Comparison of ENCODE assay signal across 10 cellular contexts in genomic region chr10:98029149-98030092, GRCh38. TPM values are rescaled to one million over a fixed set of nuclear protein-coding genes. Genes with fewer than 3 reads are reported as not detected.
A peak's percentile ranks its signal among the peaks of the same experiment; 100 is the strongest.
DNase-seq lines count a peak whose midpoint lies in the region; ATAC-seq and TF ChIP-seq lines count a peak whose summit lies in the region.
"Had no signal": no experiment of that assay in that cellular context is flagged by ENCODE, and none has a peak within 500 bp of the region (broad histone marks: within the 10 kb centered on the region; RNA-seq: fewer than 3 reads in every experiment).

No MANE protein-coding gene starts in this region.

- peak overlapping the region; percentile 83 for H2AFZ ChIP-seq in parathyroid adenoma
- H2AFZ ChIP-seq in OCI-LY7 (ENCODE audit: low read length), result no peak overlapping the region

- peak overlapping the region; percentile 66 for H3K4me2 ChIP-seq in parathyroid adenoma (ENCODE audit: low read length)
- H3K4me2 ChIP-seq in OCI-LY7 (ENCODE audit: low read length), result no peak overlapping the region

- intact Hi-C loops in Panc1 (cut with micrococcal nuclease; ENCODE audit: unreplicated experiment) (no loop called here), OCI-LY7 (cut with micrococcal nuclease; ENCODE audit: unreplicated experiment) (loop anchor here (5.0 kb wide), 1 partner anchor 117 kb away; no protein-coding TSS in a partner anchor)

- H3K4me1 Mint-ChIP-seq in CD8-positive, alpha-beta memory T cell, result peaks cover 4 to 11% (median 7%) of the 10 kb centered on the region in 3 donors

- CTCF ChIA-PET in CD8-positive, alpha-beta memory T cell (lab: Charles Lee), result interaction anchor here (1.8 kb wide), 1 partner anchor 10 kb away, joined by 7 read pairs; no protein-coding TSS in a partner anchor
- CTCF ChIA-PET in Panc1 (lab: Charles Lee), result interaction anchor here (1.6 kb wide), 1 partner anchor 12 kb away, joined by 7 read pairs; no protein-coding TSS in a partner anchor
- CTCF ChIA-PET in OCI-LY7 (lab: Charles Lee; ENCODE audit: unreplicated experiment), result no interaction called here

- peaks cover 14% of the 10 kb centered on the region for H3K27me3 ChIP-seq in CD8-positive, alpha-beta memory T cell (ENCODE audit: insufficient read depth, low read length, poor library complexity, severe bottlenecking)
- H3K27me3 ChIP-seq in Panc1 (ENCODE audit: control insufficient read depth, insufficient read depth, low read length), result peaks cover 47% of the 10 kb centered on the region
- H3K27me3 ChIP-seq in cardiac muscle cell, result peaks cover 81% of the 10 kb centered on the region
- peaks cover 7% of the 10 kb centered on the region for H3K27me3 ChIP-seq in parathyroid adenoma (ENCODE audit: control insufficient read depth, insufficient read depth, low read length)

- BruUV-seq in Panc1 (replicated peaks; lab: Mats Ljungman, UMichigan) (no TSS peak), OCI-LY7 (replicated peaks; lab: Mats Ljungman, UMichigan) (no TSS peak)

- H3K27ac ChIP-seq in CD8-positive, alpha-beta memory T cell (ENCODE audit: low read depth, low read length), result no peak overlapping the region
- H3K27ac ChIP-seq in Panc1 (ENCODE audit: low read length), result no peak overlapping the region
- no peak overlapping the region for H3K27ac ChIP-seq in cardiac muscle cell
- H3K27ac ChIP-seq in parathyroid adenoma, result no peak overlapping the region
- no peak overlapping the region for H3K27ac ChIP-seq in OCI-LY7 (ENCODE audit: low read depth, low read length, poor library complexity, severe bottlenecking)

- ATAC-seq in Panc1, result peak; percentile 64
- no peak for ATAC-seq in HG03354 (IDR thresholded peaks at IDR 0.05; ENCODE audit: poor library complexity, severe bottlenecking, unreplicated experiment)

- H3K4me3 ChIP-seq in CD8-positive, alpha-beta memory T cell (ENCODE audit: low read length), result no peak overlapping the region
- H3K4me3 ChIP-seq in Panc1 (ENCODE audit: low read depth in 2 of 2, low read length in 2 of 2) (peak overlapping the region; percentile 36 to 41), cardiac muscle cell (peak overlapping the region; percentile 49), parathyroid adenoma (ENCODE audit: low read depth, low read length) (no peak overlapping the region), OCI-LY7 (ENCODE audit: low read depth, low read length, poor library complexity, severe bottlenecking) (no peak overlapping the region)

- TF ChIP-seq CTCF in Panc1 (IDR thresholded peaks at IDR 0.05) (no peak), cardiac muscle cell (IDR thresholded peaks at IDR 0.05; ENCODE audit: low read depth, low read length) (no peak), parathyroid adenoma (IDR thresholded peaks at IDR 0.05) (no peak), OCI-LY7 (conservative IDR thresholded peaks at IDR 0.05; ENCODE audit: low read length) (no peak)

- DNase-seq in CD8-positive, alpha-beta memory T cell, result no peak
- DNase-seq in Panc1 (ENCODE audit: low read depth, low spot score), result no peak
- peak in 1 of 2 donors; percentile 26 for DNase-seq in cardiac muscle cell (ENCODE audit: low read depth in 1 of 2, low spot score in 1 of 2)
- DNase-seq in NCI-H345 treated with DMSO at 0.1 percent for 48 hours (lab: John Stamatoyannopoulos, UW; ENCODE audit: unreplicated experiment), result no peak
- DNase-seq in kidney tubule cell (ENCODE audit: low spot score), result no peak
- no peak for DNase-seq in OCI-LY7 (ENCODE audit: low spot score)
- DNase-seq: activated naive CD4-positive, alpha-beta T cell treated with anti-CD3 and anti-CD28 coated beads, Interleukin-2, amount 10 ng/mL, durations not matched to agents 7 days and 5 days; IMR-90 had no signal

- H3K9me2 ChIP-seq in OCI-LY7 (ENCODE audit: insufficient read depth, low read length), result no peaks in the 10 kb centered on the region

- H4K20me1 ChIP-seq in OCI-LY7 (ENCODE audit: insufficient read depth, low read length), result no peaks in the 10 kb centered on the region

- no peak overlapping the region for H3K27ac Mint-ChIP-seq in CD8-positive, alpha-beta memory T cell
- H3K27ac Mint-ChIP-seq: activated naive CD4-positive, alpha-beta T cell treated with anti-CD3 and anti-CD28 coated beads, Interleukin-2, amount 10 ng/mL, durations not matched to agents 7 days and 5 days had no signal

- H3K9ac ChIP-seq in parathyroid adenoma, result no peak overlapping the region

- H3K4me1 ChIP-seq in CD8-positive, alpha-beta memory T cell (ENCODE audit: insufficient read depth, low read length), result no peaks in the 10 kb centered on the region
- H3K4me1 ChIP-seq in Panc1 (ENCODE audit: control insufficient read depth, insufficient read depth, low read length) (no peaks in the 10 kb centered on the region), cardiac muscle cell (ENCODE audit: low read depth) (peaks cover 3% of the 10 kb centered on the region), parathyroid adenoma (peaks cover 6% of the 10 kb centered on the region), OCI-LY7 (ENCODE audit: insufficient read depth, low read length, poor library complexity, severe bottlenecking) (no peaks in the 10 kb centered on the region)

- H3K9me3 ChIP-seq in CD8-positive, alpha-beta memory T cell (ENCODE audit: low read length), result no peaks in the 10 kb centered on the region
- H3K9me3 ChIP-seq in Panc1 (ENCODE audit: control insufficient read depth, insufficient read depth, low read depth, low read length) (no peaks in the 10 kb centered on the region), cardiac muscle cell (ENCODE audit: low read depth) (no peaks in the 10 kb centered on the region), parathyroid adenoma (ENCODE audit: control insufficient read depth, low read length) (no peaks in the 10 kb centered on the region), OCI-LY7 (ENCODE audit: low read length) (no peaks in the 10 kb centered on the region)

- POLR2A ChIA-PET in CD8-positive, alpha-beta memory T cell (lab: Charles Lee), result no interaction called here
- POLR2A ChIA-PET in Panc1 (lab: Charles Lee) (no interaction called here), OCI-LY7 (lab: Charles Lee) (no interaction called here)

- no peaks in the 10 kb centered on the region for H3K79me2 ChIP-seq in parathyroid adenoma
- no peaks in the 10 kb centered on the region for H3K79me2 ChIP-seq in OCI-LY7 (ENCODE audit: insufficient read depth, low read depth, low read length)

- in situ Hi-C loops in Panc1 (cut with HindIII; ENCODE audit: low pct_unique_long_range_greater_than_20kb, low sequenced_read_pairs), result no loop called here

- H3K36me3 ChIP-seq in CD8-positive, alpha-beta memory T cell (ENCODE audit: insufficient read depth, low read length), result no peaks in the 10 kb centered on the region
- 0 out of 2 replicates have a peak, but pooled peaks cover 3% of the 10 kb centered on the region for H3K36me3 ChIP-seq in Panc1 (ENCODE audit: control insufficient read depth, insufficient read depth, low read length)
- no peaks in the 10 kb centered on the region for H3K36me3 ChIP-seq in cardiac muscle cell
- H3K36me3 ChIP-seq in parathyroid adenoma (ENCODE audit: control insufficient read depth, insufficient read depth, low read length), result no peaks in the 10 kb centered on the region
- no peaks in the 10 kb centered on the region for H3K36me3 ChIP-seq in OCI-LY7 (ENCODE audit: insufficient read depth, low read length)

- no peaks in the 10 kb centered on the region for H3K9me3 Mint-ChIP-seq in CD8-positive, alpha-beta memory T cell
- H3K9me3 Mint-ChIP-seq: activated naive CD4-positive, alpha-beta T cell treated with anti-CD3 and anti-CD28 coated beads, Interleukin-2, amount 10 ng/mL, durations not matched to agents 7 days and 5 days had no signal

- H3K36me3 Mint-ChIP-seq in CD8-positive, alpha-beta memory T cell, result no peaks in the 10 kb centered on the region
- H3K36me3 Mint-ChIP-seq: activated naive CD4-positive, alpha-beta T cell treated with anti-CD3 and anti-CD28 coated beads, Interleukin-2, amount 10 ng/mL, durations not matched to agents 7 days and 5 days had no signal

- peak overlapping the region in 4 of 7 donors; percentile 20 to 58 (median 31) for H3K4me3 Mint-ChIP-seq in CD8-positive, alpha-beta memory T cell
- H3K4me3 Mint-ChIP-seq: activated naive CD4-positive, alpha-beta T cell treated with anti-CD3 and anti-CD28 coated beads, Interleukin-2, amount 10 ng/mL, durations not matched to agents 7 days and 5 days had no signal

- peaks cover 35 to 73% of the 10 kb centered on the region in 2 donors for H3K27me3 Mint-ChIP-seq in CD8-positive, alpha-beta memory T cell

RNA-seq across cellular contexts. Expression of gene CRTAC1, which starts 1.0 kb away (rescaled TPM):
- total RNA-seq in CD8-positive, alpha-beta memory T cell, result not detected
- not detected for polyA plus RNA-seq in CD8-positive, alpha-beta memory T cell
- 0.23 TPM for total RNA-seq in Panc1 (2021; ENCODE audit: unreplicated experiment)
- 0.40 TPM for polyA plus RNA-seq in Panc1 (2012; ENCODE audit: insufficient read length)
- total RNA-seq in cardiac muscle cell, result 0.30 and 3.1 TPM in 2 replicates
- 0.96 and 8.0 TPM in 2 replicates for polyA plus RNA-seq in cardiac muscle cell
- not detected in 2 replicates for total RNA-seq in OCI-LY7 (2014; rRNA removed; shearing (Covaris generic))
- total RNA-seq in OCI-LY7 (2022), result not detected in 2 replicates
- total RNA-seq: IMR-90 had no signal
- polyA plus RNA-seq: IMR-90 had no signal

Comparison
In these comparisons a context has a peak if more than half of its experiments do, and no peak if none do; other contexts are left out.
1. H3K4me3 ChIP-seq: peak in Panc1 (2 of 2) and cardiac muscle cell (single experiment); none in CD8-positive, alpha-beta memory T cell (single experiment), parathyroid adenoma (single experiment) and OCI-LY7 (single experiment).